In the genomic region with DNA sequence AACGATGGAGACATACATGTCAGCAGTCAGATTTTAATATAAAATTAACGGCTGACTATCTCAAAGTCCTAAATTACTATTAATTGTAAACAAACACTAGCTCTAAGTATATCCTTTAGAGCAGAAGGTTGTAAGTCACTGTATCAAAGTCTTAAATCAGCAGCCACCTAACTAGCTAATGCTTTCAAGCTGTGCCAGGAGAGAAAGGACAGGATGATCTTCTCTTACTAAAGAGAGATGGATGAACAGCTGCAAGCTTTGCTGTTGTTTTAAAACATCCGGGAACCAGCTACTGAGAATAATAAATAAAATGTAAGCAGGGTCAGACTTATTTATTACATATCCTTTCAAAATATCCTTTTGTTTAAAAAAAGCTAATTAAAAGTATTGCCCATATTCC, we compare ENCODE assay signal across 16 cellular contexts. TPM values are rescaled to one million over a fixed set of nuclear protein-coding genes. Genes with fewer than 3 reads are reported as not detected.
DNase-seq lines count a peak whose midpoint lies in the region; ATAC-seq and TF ChIP-seq lines count a peak whose summit lies in the region.
"Had no signal": no experiment of that assay in that cellular context is flagged by ENCODE, and none has a peak within 500 bp of the region (broad histone marks: within the 10 kb centered on the region; RNA-seq: fewer than 3 reads in every experiment).

No MANE protein-coding gene starts in this region.

- no peaks in the 10 kb centered on the region for H3K36me3 Mint-ChIP-seq in stimulated activated memory B cell treated with anti-CD40 and anti-IgM and Interleukin-4, amounts not matched to agents 10 μg/mL and 1 μg/mL and 100 μg/mL, for 72 hours

- no peaks in the 10 kb centered on the region for H3K9me3 ChIP-seq in right atrium auricular region
- H3K9me3 ChIP-seq: ovary, Peyer's patch had no signal

- no peaks in the 10 kb centered on the region for H3K4me1 Mint-ChIP-seq in stimulated activated memory B cell treated with anti-CD40 and anti-IgM and Interleukin-4, amounts not matched to agents 10 μg/mL and 1 μg/mL and 100 μg/mL, for 72 hours
- H3K4me1 Mint-ChIP-seq: central memory CD8-positive, alpha-beta T cell had no signal

- H3K27ac Mint-ChIP-seq in stimulated activated memory B cell treated with anti-CD40 and anti-IgM and Interleukin-4, amounts not matched to agents 10 μg/mL and 1 μg/mL and 100 μg/mL, for 72 hours: no peak overlapping the region

- no peak for TF ChIP-seq CTCF in right atrium auricular region (IDR thresholded peaks at IDR 0.05)
- TF ChIP-seq CTCF in coronary artery (IDR thresholded peaks at IDR 0.05): no peak

- H3K4me3 Mint-ChIP-seq in stimulated activated memory B cell treated with anti-CD40 and anti-IgM and Interleukin-4, amounts not matched to agents 10 μg/mL and 1 μg/mL and 100 μg/mL, for 72 hours: no peak overlapping the region
- H3K4me3 Mint-ChIP-seq: central memory CD8-positive, alpha-beta T cell had no signal

- no peaks in the 10 kb centered on the region for H3K36me3 ChIP-seq in right atrium auricular region
- H3K36me3 ChIP-seq: ovary, Peyer's patch had no signal

- TF ChIP-seq POLR2A in erythroblast (IDR thresholded peaks at IDR 0.05; ENCODE audit: low read length): no peak

- H3K9me3 Mint-ChIP-seq in stimulated activated memory B cell treated with anti-CD40 and anti-IgM and Interleukin-4, amounts not matched to agents 10 μg/mL and 1 μg/mL and 100 μg/mL, for 72 hours: no peaks in the 10 kb centered on the region
- H3K9me3 Mint-ChIP-seq: central memory CD8-positive, alpha-beta T cell had no signal

- ATAC-seq in left ventricle myocardium superior: no peak
- no peak for ATAC-seq in stimulated activated memory B cell treated with anti-CD40 and anti-IgM and Interleukin-4, amounts not matched to agents 10 μg/mL and 1 μg/mL and 100 μg/mL, for 72 hours

- H3K4me3 ChIP-seq in right atrium auricular region (peak overlapping the region in 1 of 2 donors; percentile 41), coronary artery (no peak overlapping the region)
- H3K4me3 ChIP-seq: ovary, Peyer's patch had no signal

- H3K27me3 Mint-ChIP-seq in stimulated activated memory B cell treated with anti-CD40 and anti-IgM and Interleukin-4, amounts not matched to agents 10 μg/mL and 1 μg/mL and 100 μg/mL, for 72 hours: peaks cover 2% of the 10 kb centered on the region
- H3K27me3 Mint-ChIP-seq: central memory CD8-positive, alpha-beta T cell had no signal

- peaks cover 0 to 61% of the 10 kb centered on the region in 2 donors for H3K4me1 ChIP-seq in right atrium auricular region

- intact Hi-C loops in left ventricle myocardium superior (cut with micrococcal nuclease): loop anchor here (5.0 kb wide), 1 partner anchor 50 kb away; no protein-coding TSS in a partner anchor

- DNase-seq in right atrium auricular region (ENCODE audit: low spot score) (no peak), left ventricle myocardium superior (no peak), coronary artery (ENCODE audit: low spot score) (no peak), myocyte (ENCODE audit: low read depth) (peak; percentile 59), erythroblast (lab: John Stamatoyannopoulos, UW) (no peak), cerebellar nuclear complex (lab: John Stamatoyannopoulos, UW) (no peak)
- no peak for DNase-seq in activated naive CD4-positive, alpha-beta T cell treated with anti-CD3 and anti-CD28 coated beads, Interleukin-2, amount 50 U/mL, for 16 hours
- DNase-seq: activated CD8-positive, alpha-beta memory T cell treated with anti-CD3 and anti-CD28 coated beads for 24 hours; islet precursor cell; NCI-H2029 treated with DMSO at 0.1 percent for 48 hours; NCI-H748 treated with DMSO at 0.1 percent for 48 hours; ovary; Peyer's patch; stimulated activated naive CD4-positive, alpha-beta T cell treated with Interleukin-2 at 50 U/mL for 16 hours had no signal

- no peaks in the 10 kb centered on the region for H3K27me3 ChIP-seq in right atrium auricular region
- H3K27me3 ChIP-seq: ovary, Peyer's patch had no signal

- H3K27ac ChIP-seq in right atrium auricular region: peak overlapping the region; percentile 77 to 86
- peak overlapping the region; percentile 43 to 77 for H3K27ac ChIP-seq in coronary artery
- H3K27ac ChIP-seq: ovary had no signal

RNA-seq across cellular contexts. Expression of gene ABLIM1, which starts 24.0 kb away (rescaled TPM):
- 100 to 1,000 TPM; 359 to 404 TPM for total RNA-seq in right atrium auricular region
- total RNA-seq in left ventricle myocardium superior: 808 TPM
- 19.0 and 21.2 TPM in 2 replicates for total RNA-seq in myocyte
- 18.2 TPM for polyA plus RNA-seq in myocyte (2012)

Comparison
In these comparisons a context has a peak if more than half of its experiments do, and no peak if none do; other contexts are left out.
1. RNA of gene ABLIM1, which starts 24.0 kb away (total RNA-seq): 808 TPM in left ventricle myocardium superior (single experiment) and 359 to 404 TPM in right atrium auricular region; 19.0 to 21.2 TPM in myocyte; every median in the first group is over 10 times any median in the second.